In genomic region chr10:47424231-47424630, GRCh38 we compare ENCODE assay signal across 20 cellular contexts. TPM values are rescaled to one million over a fixed set of nuclear protein-coding genes. Genes with fewer than 3 reads are reported as not detected.
DNase-seq lines count a peak whose midpoint lies in the region; ATAC-seq and TF ChIP-seq lines count a peak whose summit lies in the region.
"Had no signal": no experiment of that assay in that cellular context is flagged by ENCODE, and none has a peak within 500 bp of the region (broad histone marks: within the 10 kb centered on the region; RNA-seq: fewer than 3 reads in every experiment).

No MANE protein-coding gene starts in this region.

- no peaks in the 10 kb centered on the region for H3K36me3 ChIP-seq in right atrium auricular region
- H3K36me3 ChIP-seq in left ventricle myocardium inferior = no peaks in the 10 kb centered on the region
- no peaks in the 10 kb centered on the region for H3K36me3 ChIP-seq in endodermal cell (ENCODE audit: control insufficient read depth, insufficient read depth, low read length)
- no peaks in the 10 kb centered on the region for H3K36me3 ChIP-seq in neuronal stem cell (replicated peaks in 1 of 2; ENCODE audit: control insufficient read depth in 2 of 2, insufficient read depth in 2 of 2, low read length in 2 of 2)
- H3K36me3 ChIP-seq: BE2C; BLaER1 treated with 17β-estradiol and CSF1 and Interleukin-3, amounts not matched to agents 10 nM and 100 nM had no signal

- H3K4me1 ChIP-seq in right atrium auricular region (no peaks in the 10 kb centered on the region), left ventricle myocardium inferior (no peaks in the 10 kb centered on the region), endodermal cell (ENCODE audit: control insufficient read depth, insufficient read depth, low read length) (no peaks in the 10 kb centered on the region), neuronal stem cell (ENCODE audit: control insufficient read depth in 2 of 2, insufficient read depth in 1 of 2, low read depth in 1 of 2, low read length in 2 of 2) (peaks cover 4 to 10% of the 10 kb centered on the region in 2 donors)
- H3K4me1 ChIP-seq: BE2C; BLaER1 treated with 17β-estradiol and CSF1 and Interleukin-3, amounts not matched to agents 10 nM and 100 nM had no signal

- POLR2A ChIA-PET in activated CD8-positive, alpha-beta T cell treated with anti-CD3 and anti-CD28 coated beads, Interleukin-2, amount 10 ng/mL, durations not matched to agents 7 days and 5 days (lab: Charles Lee) = no interaction called here

- no peak overlapping the region for H2BK12ac ChIP-seq in neuronal stem cell (ENCODE audit: low read length)

- H3K18ac ChIP-seq in neuronal stem cell (ENCODE audit: low read length) = no peak overlapping the region

- H3K9ac ChIP-seq in endodermal cell (ENCODE audit: extremely low read depth, low read length, poor library complexity, severe bottlenecking) = no peak overlapping the region
- no peak overlapping the region for H3K9ac ChIP-seq in neuronal stem cell (ENCODE audit: low read depth, low read length, poor library complexity)
- H3K9ac ChIP-seq: BLaER1 treated with 17β-estradiol and CSF1 and Interleukin-3, amounts not matched to agents 10 nM and 100 nM had no signal

- no peak overlapping the region for H3K4me2 ChIP-seq in neuronal stem cell (ENCODE audit: insufficient read depth, low read length, poor library complexity, severe bottlenecking)
- H3K4me2 ChIP-seq: A549; BLaER1 treated with 17β-estradiol and CSF1 and Interleukin-3, amounts not matched to agents 10 nM and 100 nM had no signal

- H3K14ac ChIP-seq in neuronal stem cell (ENCODE audit: low read length) = no peak overlapping the region

- no peaks in the 10 kb centered on the region for H3K36me3 Mint-ChIP-seq in endodermal cell (ENCODE audit: low read depth)
- H3K36me3 Mint-ChIP-seq in activated CD8-positive, alpha-beta T cell treated with anti-CD3 and anti-CD28 coated beads, Interleukin-2, amount 10 ng/mL, durations not matched to agents 7 days and 5 days (ENCODE audit: low read depth) = no peaks in the 10 kb centered on the region
- H3K36me3 Mint-ChIP-seq: CD14-positive monocyte; CD8-positive, alpha-beta memory T cell had no signal

- no peaks in the 10 kb centered on the region for H3K27me3 ChIP-seq in right atrium auricular region
- H3K27me3 ChIP-seq in left ventricle myocardium inferior (ENCODE audit: low read depth) = no peaks in the 10 kb centered on the region
- H3K27me3 ChIP-seq in endodermal cell (ENCODE audit: control insufficient read depth, insufficient read depth, low read length, poor library complexity, severe bottlenecking) = no peaks in the 10 kb centered on the region
- H3K27me3 ChIP-seq in neuronal stem cell (ENCODE audit: control insufficient read depth in 3 of 3, insufficient read depth in 3 of 3, low read depth in 1 of 3, low read length in 3 of 3) = no peaks in the 10 kb centered on the region
- H3K27me3 ChIP-seq: BE2C; BLaER1 treated with 17β-estradiol and CSF1 and Interleukin-3, amounts not matched to agents 10 nM and 100 nM had no signal

- no peak overlapping the region for H4K91ac ChIP-seq in neuronal stem cell (ENCODE audit: low read depth, low read length, poor library complexity)

- no peak overlapping the region for H3K4me3 Mint-ChIP-seq in endodermal cell
- H3K4me3 Mint-ChIP-seq in activated CD8-positive, alpha-beta T cell treated with anti-CD3 and anti-CD28 coated beads, Interleukin-2, amount 10 ng/mL, durations not matched to agents 7 days and 5 days = no peak overlapping the region
- H3K4me3 Mint-ChIP-seq: CD14-positive monocyte; CD4-positive, alpha-beta T cell; CD8-positive, alpha-beta memory T cell had no signal

- no peaks in the 10 kb centered on the region for H3K9me3 ChIP-seq in right atrium auricular region
- no peaks in the 10 kb centered on the region for H3K9me3 ChIP-seq in left ventricle myocardium inferior (replicated peaks)
- H3K9me3 ChIP-seq in endodermal cell (ENCODE audit: control insufficient read depth, low read length) = no peaks in the 10 kb centered on the region
- H3K9me3 ChIP-seq in neuronal stem cell (replicated peaks in 1 of 2; ENCODE audit: control insufficient read depth in 2 of 2, insufficient read depth in 1 of 2, low read depth in 1 of 2, low read length in 2 of 2) = no peaks in the 10 kb centered on the region
- H3K9me3 ChIP-seq: A549, BE2C had no signal

- H2BK5ac ChIP-seq in neuronal stem cell (ENCODE audit: low read length) = no peak overlapping the region

- no peak overlapping the region for H3K27ac ChIP-seq in right atrium auricular region
- no peak overlapping the region for H3K27ac ChIP-seq in left ventricle myocardium inferior (replicated peaks)
- H3K27ac ChIP-seq in endodermal cell (ENCODE audit: low read depth, low read length) = no peak overlapping the region
- H3K27ac ChIP-seq in neuronal stem cell (replicated peaks; ENCODE audit: low read length) = no peak overlapping the region
- H3K27ac ChIP-seq: A549; BLaER1 treated with 17β-estradiol and CSF1 and Interleukin-3, amounts not matched to agents 10 nM and 100 nM had no signal

- ATAC-seq in activated CD8-positive, alpha-beta T cell treated with anti-CD3 and anti-CD28 coated beads, Interleukin-2, amount 10 ng/mL, durations not matched to agents 7 days and 5 days = no peak
- ATAC-seq: A549 had no signal

- H3K4me3 ChIP-seq in right atrium auricular region (no peak overlapping the region), left ventricle myocardium inferior (no peak overlapping the region), endodermal cell (ENCODE audit: low read length) (no peak overlapping the region), neuronal stem cell (ENCODE audit: low read length in 2 of 2) (no peak overlapping the region)
- H3K4me3 ChIP-seq: A549; BLaER1 treated with 17β-estradiol and CSF1 and Interleukin-3, amounts not matched to agents 10 nM and 100 nM had no signal

- TF ChIP-seq CTCF in right atrium auricular region (IDR thresholded peaks at IDR 0.05) (no peak), left ventricle myocardium inferior (IDR thresholded peaks at IDR 0.05; ENCODE audit: borderline replicate concordance) (no peak), endodermal cell (conservative IDR thresholded peaks at IDR 0.05) (no peak)

- CTCF ChIA-PET in activated CD8-positive, alpha-beta T cell treated with anti-CD3 and anti-CD28 coated beads, Interleukin-2, amount 10 ng/mL, durations not matched to agents 7 days and 5 days (lab: Charles Lee) = no interaction called here

- H3K4ac ChIP-seq in neuronal stem cell (ENCODE audit: low read length) = no peak overlapping the region

- peaks cover 3% of the 10 kb centered on the region for H3K9me3 Mint-ChIP-seq in endodermal cell
- H3K9me3 Mint-ChIP-seq in activated CD8-positive, alpha-beta T cell treated with anti-CD3 and anti-CD28 coated beads, Interleukin-2, amount 10 ng/mL, durations not matched to agents 7 days and 5 days (ENCODE audit: insufficient read depth) = no peaks in the 10 kb centered on the region
- H3K9me3 Mint-ChIP-seq: CD4-positive, alpha-beta T cell had no signal

- peaks cover 6% of the 10 kb centered on the region for H3K4me1 Mint-ChIP-seq in endodermal cell
- H3K4me1 Mint-ChIP-seq in activated CD8-positive, alpha-beta T cell treated with anti-CD3 and anti-CD28 coated beads, Interleukin-2, amount 10 ng/mL, durations not matched to agents 7 days and 5 days (ENCODE audit: low read depth) = no peaks in the 10 kb centered on the region
- H3K4me1 Mint-ChIP-seq: CD14-positive monocyte; CD8-positive, alpha-beta memory T cell had no signal

- no peak overlapping the region for H2AFZ ChIP-seq in neuronal stem cell (ENCODE audit: low read length)

- intact Hi-C loops in left ventricle myocardium inferior (cut with micrococcal nuclease) = no loop called here

- no peaks in the 10 kb centered on the region for H3K79me1 ChIP-seq in neuronal stem cell (ENCODE audit: low read depth, low read length)

- peak; percentile 32 for DNase-seq in right atrium auricular region (ENCODE audit: low spot score)
- no peak for DNase-seq in left ventricle myocardium inferior
- peak; percentile 33 for DNase-seq in endodermal cell
- no peak for DNase-seq in neuronal stem cell (ENCODE audit: low spot score)
- no peak for DNase-seq in retina
- no peak for DNase-seq in EL
- no peak for DNase-seq in activated CD8-positive, alpha-beta T cell treated with anti-CD3 and anti-CD28 coated beads, Interleukin-2, amount 10 ng/mL, durations not matched to agents 7 days and 5 days
- DNase-seq: 8988T; ACHN; AML-193; BE2C; CD4-positive, alpha-beta T cell; CD8-positive, alpha-beta memory T cell; DMS 273 treated with DMSO at 0.1 percent for 48 hours; DMS53; DMS79 treated with DMSO at 0.1 percent for 48 hours; GOT3 had no signal

- H3K27ac Mint-ChIP-seq in endodermal cell = no peak overlapping the region
- no peak overlapping the region for H3K27ac Mint-ChIP-seq in activated CD8-positive, alpha-beta T cell treated with anti-CD3 and anti-CD28 coated beads, Interleukin-2, amount 10 ng/mL, durations not matched to agents 7 days and 5 days
- H3K27ac Mint-ChIP-seq: CD14-positive monocyte; CD4-positive, alpha-beta T cell had no signal

- peaks cover 10% of the 10 kb centered on the region for H3K27me3 Mint-ChIP-seq in endodermal cell (ENCODE audit: insufficient read depth)
- peaks cover 12% of the 10 kb centered on the region for H3K27me3 Mint-ChIP-seq in activated CD8-positive, alpha-beta T cell treated with anti-CD3 and anti-CD28 coated beads, Interleukin-2, amount 10 ng/mL, durations not matched to agents 7 days and 5 days (ENCODE audit: low read depth)
- H3K27me3 Mint-ChIP-seq: CD4-positive, alpha-beta T cell had no signal

- no peak overlapping the region for H2AK5ac ChIP-seq in neuronal stem cell (ENCODE audit: low read depth, low read length)

- H2BK15ac ChIP-seq in neuronal stem cell (ENCODE audit: low read length) = peak overlapping the region; percentile 4

- no peak overlapping the region for H2BK120ac ChIP-seq in neuronal stem cell (ENCODE audit: low read depth, low read length)

- H3K23ac ChIP-seq in neuronal stem cell (ENCODE audit: low read depth, low read length, poor library complexity) = no peak overlapping the region

- 87 to 96% methylated on average over 2 to 8 of the region's 8 CpGs for WGBS in endodermal cell (ENCODE audit: insufficient coverage in 1 of 2, insufficient read length in 1 of 2), 2 experiments
- no CpG with 5 or more reads among the region's 8 CpGs for WGBS in neuronal stem cell (ENCODE audit: extremely low coverage in 2 of 2, insufficient read length in 2 of 2, insufficient replicate concordance in 1 of 2), 2 donors

- H4K8ac ChIP-seq in neuronal stem cell (ENCODE audit: low read depth, low read length) = no peak overlapping the region

RNA-seq across cellular contexts. Expression of gene ZNF488, which starts 40.1 kb away (rescaled TPM):
- total RNA-seq in right atrium auricular region = not detected
- 0.05 TPM for total RNA-seq in left ventricle myocardium inferior
- 1 to 10 TPM in 1 of 2 donors, under 1 TPM in 1; 0.53 to 1.2 TPM for total RNA-seq in endodermal cell
- polyA plus RNA-seq in endodermal cell (2013, experiment 1 of 2) = 1.1 TPM
- 0.95 TPM for polyA plus RNA-seq in endodermal cell (2013, experiment 2 of 2)
- polyA plus RNA-seq in neuronal stem cell (2013, experiment 1 of 2) = 0.01 TPM
- 0.01 TPM for polyA plus RNA-seq in neuronal stem cell (2013, experiment 2 of 2)
- total RNA-seq in activated CD8-positive, alpha-beta T cell treated with anti-CD3 and anti-CD28 coated beads, Interleukin-2, amount 10 ng/mL, durations not matched to agents 7 days and 5 days = not detected
- total RNA-seq: CD4-positive, alpha-beta T cell had no signal
- polyA plus RNA-seq: CD14-positive monocyte; CD8-positive, alpha-beta memory T cell had no signal

RNA-seq across cellular contexts. Expression of gene ANXA8, which starts 59.7 kb away (rescaled TPM):
- total RNA-seq in right atrium auricular region (10 to 100 TPM; 10.3 to 39.8 TPM), left ventricle myocardium inferior (not detected), endodermal cell (under 1 TPM; 0.33 to 0.37 TPM)
- polyA plus RNA-seq in endodermal cell (2013, experiment 1 of 2) = not detected
- not detected for polyA plus RNA-seq in endodermal cell (2013, experiment 2 of 2)
- polyA plus RNA-seq in neuronal stem cell (2013, experiment 1 of 2) = not detected
- 0.01 TPM for polyA plus RNA-seq in neuronal stem cell (2013, experiment 2 of 2)
- total RNA-seq in activated CD8-positive, alpha-beta T cell treated with anti-CD3 and anti-CD28 coated beads, Interleukin-2, amount 10 ng/mL, durations not matched to agents 7 days and 5 days = not detected
- total RNA-seq: CD4-positive, alpha-beta T cell; CD8-positive, alpha-beta memory T cell had no signal
- polyA plus RNA-seq: CD8-positive, alpha-beta memory T cell had no signal

Comparison
In these comparisons a context has a peak if more than half of its experiments do, and no peak if none do; other contexts are left out.
1. DNase-seq: peak in right atrium auricular region (single experiment) and endodermal cell (single experiment); none in left ventricle myocardium inferior (single experiment), neuronal stem cell (single experiment), retina (single experiment), EL (single experiment) and activated CD8-positive, alpha-beta T cell treated with anti-CD3 and anti-CD28 coated beads, Interleukin-2, amount 10 ng/mL, durations not matched to agents 7 days and 5 days (single experiment).
2. RNA of gene ANXA8, which starts 59.7 kb away (total RNA-seq): 10.3 to 39.8 TPM in right atrium auricular region; 0.33 to 0.37 TPM in endodermal cell, not detected in left ventricle myocardium inferior (single experiment) and not detected in activated CD8-positive, alpha-beta T cell treated with anti-CD3 and anti-CD28 coated beads, Interleukin-2, amount 10 ng/mL, durations not matched to agents 7 days and 5 days; every median in the first group is over 4 times any median in the second.